Comparison of ENCODE assay signal across 28 cellular contexts in the genomic region with DNA sequence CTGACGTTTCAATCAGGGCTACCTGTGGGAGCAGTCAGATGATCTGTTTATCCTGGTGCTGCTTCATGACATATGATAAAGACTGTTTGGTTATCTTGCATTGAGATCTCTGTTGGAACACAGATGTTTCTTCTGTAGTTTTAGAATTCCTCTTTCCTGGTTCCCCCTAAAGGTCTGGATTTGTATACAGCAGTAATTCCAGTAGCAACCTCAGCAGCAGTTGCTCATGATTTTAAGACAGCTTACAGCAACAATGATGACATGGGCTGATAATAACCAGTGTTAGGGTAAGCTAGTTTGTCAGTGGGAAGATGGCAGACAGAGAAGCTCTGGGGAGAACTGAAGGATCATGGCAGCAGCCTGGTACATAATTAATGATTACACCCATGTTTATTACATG.
"Had no signal": no experiment of that assay in that cellular context is flagged by ENCODE, and none has a peak within 500 bp of the region (broad histone marks: within the 10 kb centered on the region; RNA-seq: fewer than 3 reads in every experiment).

No MANE protein-coding gene starts in this region.

- DNase-seq: activated CD4-positive, alpha-beta memory T cell treated with anti-CD3 and anti-CD28 coated beads for 36 hours; activated CD4-positive, alpha-beta T cell treated with anti-CD3 and anti-CD28 coated beads for 36 hours; activated CD4-positive, alpha-beta T cell treated with anti-CD3 and anti-CD28 coated beads, Interleukin-2, amount 10 ng/mL, durations not matched to agents 24 days and 14 days; activated CD4-positive, CD25-positive, alpha-beta regulatory T cell; activated CD4-positive, CD25-positive, alpha-beta regulatory T cell treated with anti-CD3 and anti-CD28 coated beads, Interleukin-2, amount 50 U/mL, for 72 hours; activated CD8-positive, alpha-beta memory T cell treated with anti-CD3 and anti-CD28 coated beads, Interleukin-2, amount 10 ng/mL, durations not matched to agents 7 days and 5 days; activated CD8-positive, alpha-beta memory T cell treated with anti-CD3 and anti-CD28 coated beads, Interleukin-2, amount 50 U/mL, for 4 hours; activated CD8-positive, alpha-beta T cell treated with anti-CD3 and anti-CD28 coated beads, Interleukin-2, amount 10 ng/mL, durations not matched to agents 7 days and 5 days; activated gamma-delta T cell; activated naive CD4-positive, alpha-beta T cell; activated naive CD4-positive, alpha-beta T cell treated with anti-CD3 and anti-CD28 coated beads, Interleukin-2, amount 10 ng/mL, durations not matched to agents 7 days and 5 days; activated naive CD8-positive, alpha-beta T cell treated with anti-CD3 and anti-CD28 coated beads, Interleukin-2, amount 10 ng/mL, durations not matched to agents 7 days and 5 days; activated T-cell treated with anti-CD3 and anti-CD28 coated beads, Interleukin-2, amount 50 U/mL, for 1 hour; activated T-cell treated with anti-CD3 and anti-CD28 coated beads, Interleukin-2, amount 50 U/mL, for 72 hours; amniotic stem cell; anterior cingulate cortex; brain microvascular endothelial cell; dorsolateral prefrontal cortex; effector memory CD4-positive, alpha-beta T cell; endodermal cell; foreskin keratinocyte; gastrocnemius medialis; glutamatergic neuron; heart left ventricle; T-helper 2 cell had no signal

- H3K27me3 ChIP-seq: brain microvascular endothelial cell, dorsolateral prefrontal cortex, foreskin keratinocyte, gastrocnemius medialis, heart left ventricle had no signal

- H3K9me3 ChIP-seq: gastrocnemius medialis had no signal

- H3K4me3 ChIP-seq: coronary artery, dorsolateral prefrontal cortex, gastrocnemius medialis, heart left ventricle had no signal

- ATAC-seq: activated CD4-positive, alpha-beta T cell treated with anti-CD3 and anti-CD28 coated beads for 36 hours; activated CD8-positive, alpha-beta memory T cell treated with anti-CD3 and anti-CD28 coated beads, Interleukin-2, amount 10 ng/mL, durations not matched to agents 7 days and 5 days; activated CD8-positive, alpha-beta T cell treated with anti-CD3 and anti-CD28 coated beads, Interleukin-2, amount 10 ng/mL, durations not matched to agents 7 days and 5 days; activated naive CD4-positive, alpha-beta T cell treated with anti-CD3 and anti-CD28 coated beads, Interleukin-2, amount 50 U/mL, for 72 hours; activated T-cell treated with anti-CD3 and anti-CD28 coated beads, Interleukin-2, amount 50 U/mL, for 72 hours; esophagus mucosa; foreskin keratinocyte; gastrocnemius medialis; heart left ventricle had no signal

- H3K4me1 ChIP-seq: foreskin keratinocyte, gastrocnemius medialis, heart left ventricle had no signal

- H3K27ac ChIP-seq: brain microvascular endothelial cell, coronary artery, dorsolateral prefrontal cortex, foreskin keratinocyte, gastrocnemius medialis, heart left ventricle had no signal

- H3K36me3 ChIP-seq: brain microvascular endothelial cell, gastrocnemius medialis, heart left ventricle had no signal
